ENCODE assay signal across 24 cellular contexts in the genomic region with DNA sequence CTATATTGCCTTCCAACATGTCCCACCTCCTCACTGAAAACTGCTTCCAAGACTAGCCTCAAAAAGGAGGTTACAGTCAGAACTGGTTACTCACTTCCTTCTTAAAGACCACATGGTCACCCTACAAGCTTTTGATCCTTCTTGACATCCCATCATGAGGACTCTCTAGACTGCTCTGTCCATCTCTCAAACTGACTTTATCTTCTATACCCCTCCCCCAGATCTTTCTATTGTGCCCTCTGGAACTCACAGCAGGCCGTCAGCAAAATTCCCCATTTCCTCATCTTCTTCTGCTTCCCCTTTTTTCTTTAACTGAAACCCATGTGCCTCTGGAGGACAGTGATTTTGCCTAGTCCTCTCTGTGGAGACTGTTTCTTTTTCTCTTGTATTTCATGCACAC. TPM values are rescaled to one million over a fixed set of nuclear protein-coding genes. Genes with fewer than 3 reads are reported as not detected.
A peak's percentile ranks its signal among the peaks of the same experiment; 100 is the strongest.
DNase-seq lines count a peak whose midpoint lies in the region; FAIRE-seq and TF ChIP-seq lines count a peak whose summit lies in the region.
"Had no signal": no experiment of that assay in that cellular context is flagged by ENCODE, and none has a peak within 500 bp of the region (broad histone marks: within the 10 kb centered on the region; RNA-seq: fewer than 3 reads in every experiment).

No MANE protein-coding gene starts in this region.

- no peak overlapping the region for H3K27ac ChIP-seq in testis
- H3K27ac ChIP-seq in A673 (ENCODE audit: low read depth, low read length, poor library complexity, severe bottlenecking), result no peak overlapping the region
- H3K27ac ChIP-seq in ovary, result no peak overlapping the region
- H3K27ac ChIP-seq: BLaER1, cardiac muscle cell, colonic mucosa, epithelial cell of prostate, RWPE1 had no signal

- intact Hi-C loops in testis (cut with DNase I; ENCODE audit: low total_unique reads) (no loop called here), A673 (cut with micrococcal nuclease; ENCODE audit: unreplicated experiment) (no loop called here), ovary (cut with DNase I) (no loop called here)

- H3K4me3 ChIP-seq in testis (no peak overlapping the region), A673 (ENCODE audit: low read depth, low read length, poor library complexity, severe bottlenecking) (no peak overlapping the region), ovary (no peak overlapping the region)
- H3K4me3 ChIP-seq: BLaER1, cardiac muscle cell, colonic mucosa had no signal

- POLR2A ChIA-PET in A673 (lab: Charles Lee; ENCODE audit: low non-redundant PET), result no interaction called here

- H3K4me1 ChIP-seq in testis (peaks cover 12% of the 10 kb centered on the region), A673 (ENCODE audit: insufficient read depth, low read length, poor library complexity, severe bottlenecking) (no peaks in the 10 kb centered on the region), ovary (ENCODE audit: insufficient read depth) (no peaks in the 10 kb centered on the region)
- H3K4me1 ChIP-seq: colonic mucosa had no signal

- DNase-seq in GM12891 (ENCODE audit: insufficient read length, low spot score), result no peak
- DNase-seq in HT1080 (ENCODE audit: low read depth), result peak; percentile 16
- peak; percentile 1 for DNase-seq in SKM-1 (lab: John Stamatoyannopoulos, UW; ENCODE audit: unreplicated experiment)
- peak; percentile 78 for DNase-seq in medulla oblongata (ENCODE audit: extremely low spot score)
- no peak for DNase-seq in testis
- DNase-seq in NCI-H1105 treated with DMSO at 0.1 percent for 48 hours (lab: John Stamatoyannopoulos, UW), result no peak
- DNase-seq in A673 (ENCODE audit: low spot score), result no peak
- DNase-seq in ovary, result no peak
- DNase-seq: activated CD4-positive, alpha-beta memory T cell treated with anti-CD3 and anti-CD28 coated beads for 36 hours; activated CD4-positive, CD25-positive, alpha-beta regulatory T cell treated with anti-CD3 and anti-CD28 coated beads, Interleukin-2, amount 50 U/mL, for 72 hours; activated T-cell treated with anti-CD3 and anti-CD28 coated beads, Interleukin-2, amount 50 U/mL, for 72 hours; colonic mucosa; effector memory CD4-positive, alpha-beta T cell; NCI-H1417 treated with DMSO at 0.1 percent for 48 hours; NCI-H2029 treated with DMSO at 0.1 percent for 48 hours; NCI-H2227 treated with DMSO at 0.1 percent for 48 hours; NCI-H526 treated with DMSO at 0.1 percent for 48 hours; stimulated activated CD4-positive, alpha-beta T cell treated with anti-CD3 and anti-CD28 coated beads, Interleukin-4, amount 100 ng/mL, for 24 hours had no signal

- H3K9me3 ChIP-seq in testis (no peaks in the 10 kb centered on the region), A673 (ENCODE audit: low read depth, low read length, poor library complexity, severe bottlenecking) (no peaks in the 10 kb centered on the region), ovary (no peaks in the 10 kb centered on the region)
- H3K9me3 ChIP-seq: colonic mucosa had no signal

- TF ChIP-seq CTCF in testis (IDR thresholded peaks at IDR 0.05) (no peak), A673 (conservative IDR thresholded peaks at IDR 0.05; ENCODE audit: low read depth, low read length) (no peak), ovary (IDR thresholded peaks at IDR 0.05) (no peak)

- no peak for TF ChIP-seq EP300 in ovary (IDR thresholded peaks at IDR 0.05)

- H3K36me3 ChIP-seq in testis (ENCODE audit: low read depth, missing control alignments) (no peaks in the 10 kb centered on the region), A673 (ENCODE audit: insufficient read depth, low read length, poor library complexity, severe bottlenecking) (no peaks in the 10 kb centered on the region), ovary (no peaks in the 10 kb centered on the region)
- H3K36me3 ChIP-seq: BLaER1, cardiac muscle cell, colonic mucosa had no signal

- BruUV-seq in A673 (replicated peaks; lab: Mats Ljungman, UMichigan), result no TSS peak

- CTCF ChIA-PET in A673 (lab: Charles Lee), result no interaction called here

- H3K27me3 ChIP-seq in testis (no peaks in the 10 kb centered on the region), A673 (replicated peaks; ENCODE audit: insufficient read depth, low read depth, low read length, poor library complexity) (peaks cover 23% of the 10 kb centered on the region), ovary (no peaks in the 10 kb centered on the region)
- H3K27me3 ChIP-seq: BLaER1, cardiac muscle cell, colonic mucosa had no signal

- FAIRE-seq in GM12891 (lab: Jason Lieb, UNC), result peak; percentile 66
- FAIRE-seq: astrocyte had no signal

- TF ChIP-seq POLR2A in GM12891 (IDR thresholded peaks at IDR 0.05; ENCODE audit: low read depth, low read length) (no peak), testis (IDR thresholded peaks at IDR 0.05) (no peak), ovary (IDR thresholded peaks at IDR 0.05) (no peak)

- 79 to 89% methylated on average over 1 of the region's 1 CpG for WGBS in testis, 2 donors
- WGBS in ovary, 3 donors, result 78 to 87% (median 80%) methylated on average over 1 of the region's 1 CpG

TF ChIP-seq in GM12891, 5 proteins besides CTCF, POLR2A, EP300 and RAD21:
- TF ChIP-seq SPI1 (IDR thresholded peaks at IDR 0.05; ENCODE audit: low read depth, low read length) (peak; percentile 84), POU2F2 (IDR thresholded peaks at IDR 0.05; ENCODE audit: low read depth, low read length) (no peak), PAX5 (IDR thresholded peaks at IDR 0.05; ENCODE audit: insufficient read depth, low read length, severe bottlenecking) (no peak), POLR2AphosphoS5 (IDR thresholded peaks at IDR 0.05; ENCODE audit: low read depth, low read length) (no peak), TAF1 (IDR thresholded peaks at IDR 0.05; ENCODE audit: low read depth, low read length) (no peak)

RNA-seq across cellular contexts. Expression of a gene that starts 18.1 kb away (rescaled TPM):
- polyA plus RNA-seq in GM12891 (2012; ENCODE audit: low read depth, missing spikeins), result 47.5 TPM
- total RNA-seq in HT1080 (2014; rRNA removed; shearing (Covaris generic)), result not detected in 2 replicates
- polyA plus RNA-seq in HT1080 (2015; cell fraction: cytosol; rRNA removed), result not detected in 2 replicates
- polyA plus RNA-seq in HT1080 (2015; cell fraction: nucleus; rRNA removed), result not detected in 2 replicates
- total RNA-seq in testis (10 to 100 TPM; 16.9 to 50.9 TPM), A673 (2021) (16.4 and 18.0 TPM in 2 replicates), ovary (10 to 100 TPM in 2 of 7 donors, 1 to 10 TPM in 5; 1.4 to 44.4 (median 9.3) TPM)
- polyA plus RNA-seq in testis (ENCODE audit: insufficient read depth, low read depth, low replicate concordance) (16.2 TPM), ovary (10 to 100 TPM in 1 of 2 donors, 1 to 10 TPM in 1; 6.8 to 21.7 TPM)
- total RNA-seq: activated CD4-positive, alpha-beta memory T cell treated with anti-CD3 and anti-CD28 coated beads for 36 hours; cardiac muscle cell; HT-29 had no signal
- polyA plus RNA-seq: cardiac muscle cell had no signal

Comparison
In these comparisons a context has a peak if more than half of its experiments do, and no peak if none do; other contexts are left out.
1. DNase-seq: peak in HT1080 (single experiment), SKM-1 (single experiment) and medulla oblongata (single experiment); none in GM12891 (single experiment), testis (single experiment), NCI-H1105 treated with DMSO at 0.1 percent for 48 hours (single experiment), A673 (single experiment) and ovary (0 of 5).